10 cellular contexts compared by ENCODE assay signal in the genomic region with DNA sequence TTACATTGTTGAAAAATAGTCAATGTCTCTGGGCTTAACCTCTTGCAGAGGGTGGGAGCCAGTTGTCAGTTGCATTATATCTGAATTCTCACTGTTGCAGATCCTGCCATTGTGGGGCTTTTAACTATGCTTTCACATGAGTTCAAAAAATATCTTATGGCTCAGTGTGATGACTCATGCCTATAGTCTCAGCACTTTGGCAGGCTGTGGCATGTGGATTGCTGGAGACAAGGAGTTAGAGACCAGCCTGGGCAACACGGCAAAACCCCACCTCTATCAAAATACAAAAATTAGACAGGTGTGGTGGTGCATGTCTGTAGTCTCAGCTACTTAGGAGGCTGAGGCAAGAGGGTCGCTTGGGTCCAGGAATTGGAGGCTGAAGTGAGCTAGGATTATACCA. TPM values are rescaled to one million over a fixed set of nuclear protein-coding genes. Genes with fewer than 3 reads are reported as not detected.
"Had no signal": no experiment of that assay in that cellular context is flagged by ENCODE, and none has a peak within 500 bp of the region (broad histone marks: within the 10 kb centered on the region; RNA-seq: fewer than 3 reads in every experiment).

No MANE protein-coding gene starts in this region.

RNA-seq across cellular contexts. Expression of a gene that starts 38.2 kb away (rescaled TPM):
- total RNA-seq: activated B cell treated with CpG ODN at 0.5 μM for 24 hours; activated CD4-positive, alpha-beta memory T cell treated with anti-CD3 and anti-CD28 coated beads for 36 hours; activated naive CD4-positive, alpha-beta T cell treated with anti-CD3 and anti-CD28 coated beads for 36 hours; activated naive CD4-positive, alpha-beta T cell treated with anti-CD3 and anti-CD28 coated beads, Interleukin-2, amount 50 U/mL, for 72 hours; activated T-cell treated with anti-CD3 and anti-CD28 coated beads, Interleukin-2, amount 50 U/mL, for 4 hours; activated T-helper 1 cell treated with anti-CD3 and anti-CD28 coated beads, Interleukin-12 subunit alpha, Interleukin-12 subunit beta, Interleukin-2, Interleukin-4 antibody, amounts not matched to agents 30 ng/mL and 10 ng/mL and 1 ng/mL, durations not matched to agents 14 hours and 24 hours and 36 hours; astrocyte; NCI-H460; SJSA1 had no signal
- polyA plus RNA-seq: SK-N-SH had no signal
